In the genomic region with DNA sequence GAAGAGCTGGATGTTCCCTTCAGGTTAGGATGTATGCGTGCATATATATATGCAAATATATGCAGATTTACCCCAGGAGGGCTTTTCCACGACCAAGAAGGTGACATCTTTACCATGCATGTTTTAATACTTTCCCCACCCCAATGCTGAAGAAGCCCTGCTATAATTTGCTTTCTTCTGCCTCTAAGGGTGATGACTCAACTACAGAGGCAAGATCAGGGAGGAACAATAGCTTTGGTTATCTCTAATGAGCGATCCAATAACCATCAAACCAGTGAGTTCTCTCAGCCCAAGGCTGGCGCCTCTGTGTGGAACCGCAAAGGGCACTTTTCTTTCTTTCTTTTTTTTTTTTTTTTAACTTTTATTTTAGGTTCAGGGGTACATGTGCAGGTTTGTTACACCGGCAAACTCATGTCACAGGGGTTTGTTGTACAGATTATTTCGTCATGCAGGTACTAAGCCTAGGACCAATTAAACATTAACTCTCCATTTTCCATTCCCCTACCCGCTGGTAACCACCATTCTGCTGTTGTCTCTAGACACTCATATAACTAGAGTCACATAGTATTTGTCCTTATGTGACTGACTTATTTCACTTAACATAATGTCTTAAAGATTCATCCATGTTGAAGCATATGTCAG, we compare ENCODE assay signal across 11 cellular contexts. TPM values are rescaled to one million over a fixed set of nuclear protein-coding genes. Genes with fewer than 3 reads are reported as not detected.
DNase-seq lines count a peak whose midpoint lies in the region; ATAC-seq and TF ChIP-seq lines count a peak whose summit lies in the region.
"Had no signal": no experiment of that assay in that cellular context is flagged by ENCODE, and none has a peak within 500 bp of the region (broad histone marks: within the 10 kb centered on the region; RNA-seq: fewer than 3 reads in every experiment).

No MANE protein-coding gene starts in this region.

- peaks cover 12% of the 10 kb centered on the region for H3K4me1 ChIP-seq in GM23338 (ENCODE audit: insufficient read depth)
- H3K4me1 ChIP-seq in RWPE2 (ENCODE audit: insufficient read depth, poor library complexity, severe bottlenecking) = peaks cover 4% of the 10 kb centered on the region
- H3K4me1 ChIP-seq in esophagus squamous epithelium = peaks cover 0 to 28% (median 6%) of the 10 kb centered on the region in 3 donors
- H3K4me1 ChIP-seq: neural progenitor cell had no signal

- H3K79me2 ChIP-seq in GM23338 (replicated peaks; ENCODE audit: insufficient read depth) = no peaks in the 10 kb centered on the region

- ATAC-seq in GM23338 (no peak; the same call in 2 of the 3 replicates), RWPE2 (ENCODE audit: low read depth) (0 out of 3 replicates have a peak, but pooled peaks have one; percentile 35), GM19467 (IDR thresholded peaks at IDR 0.05; ENCODE audit: unreplicated experiment) (no peak), GM21825 (IDR thresholded peaks at IDR 0.05; ENCODE audit: unreplicated experiment) (no peak), GM19023 (IDR thresholded peaks at IDR 0.05; ENCODE audit: unreplicated experiment) (no peak)

- 36 to 44% methylated on average over 8 of the region's 8 CpGs for WGBS in esophagus squamous epithelium, 2 donors

- H3K4me2 ChIP-seq in GM23338 = peak overlapping the region; percentile 75
- H3K4me2 ChIP-seq: neural progenitor cell had no signal

- no peak for TF ChIP-seq POLR2A in esophagus squamous epithelium (IDR thresholded peaks at IDR 0.05)

- H3K27ac ChIP-seq in GM23338 (ENCODE audit: low read depth) (no peak overlapping the region), RWPE2 (ENCODE audit: poor library complexity, severe bottlenecking) (no peak overlapping the region), esophagus squamous epithelium (peak overlapping the region; percentile 90 to 95 (median 94)), skin epidermis (peak overlapping the region in 15 of 21 experiments; percentile 82 to 99 (median 94))
- H3K27ac ChIP-seq: neural progenitor cell had no signal

- TF ChIP-seq CTCF in GM23338 (conservative IDR thresholded peaks at IDR 0.05; ENCODE audit: low read depth in 2 of 2) (no peak), RWPE2 (IDR thresholded peaks at IDR 0.05; ENCODE audit: poor library complexity, severe bottlenecking) (no peak), esophagus squamous epithelium (IDR thresholded peaks at IDR 0.05) (no peak)

- H4K20me1 ChIP-seq in GM23338 (replicated peaks; ENCODE audit: insufficient read depth) = no peaks in the 10 kb centered on the region

- H3K9me3 Mint-ChIP-seq in GM23338 = no peaks in the 10 kb centered on the region

- intact Hi-C loops in esophagus squamous epithelium (cut with DNase I) = no loop called here

- no peaks in the 10 kb centered on the region for H3K36me3 Mint-ChIP-seq in GM23338 (ENCODE audit: low read depth)
- H3K36me3 Mint-ChIP-seq: neural progenitor cell had no signal

- peak overlapping the region; percentile 50; the same call in 1 of the 2 replicates for H3K4me3 ChIP-seq in GM23338
- no peak overlapping the region for H3K4me3 ChIP-seq in RWPE2 (ENCODE audit: severe bottlenecking)
- H3K4me3 ChIP-seq in esophagus squamous epithelium = peak overlapping the region in 1 of 4 donors; percentile 77
- peak overlapping the region in 3 of 7 experiments; percentile 48 to 57 (median 55) for H3K4me3 ChIP-seq in skin epidermis
- H3K4me3 ChIP-seq: neural progenitor cell had no signal

- DNase-seq in GM23338 (ENCODE audit: low spot score) (peak; percentile 12), RWPE2 (ENCODE audit: low spot score) (no peak), esophagus squamous epithelium (lab: John Stamatoyannopoulos, UW) (no peak)
- DNase-seq in stimulated activated CD4-positive, alpha-beta T cell treated with anti-CD3 and anti-CD28 coated beads, Interleukin-2, amount 100 ng/mL, for 48 hours = no peak
- DNase-seq: GF-D8 had no signal

- no peaks in the 10 kb centered on the region for H3K9me2 ChIP-seq in GM23338 (ENCODE audit: insufficient read depth)

- 0 out of 2 replicates have a peak overlapping the region, but pooled peaks have one; percentile 2 for H2AFZ ChIP-seq in GM23338

- H3K4me1 Mint-ChIP-seq in GM23338 = peaks cover 30% of the 10 kb centered on the region

- H3F3A ChIP-seq in GM23338 (replicated peaks; ENCODE audit: low read depth) = no peaks in the 10 kb centered on the region

- H3K27ac Mint-ChIP-seq in GM23338 = no peak overlapping the region
- H3K27ac Mint-ChIP-seq: neural progenitor cell had no signal

- H3K4me3 Mint-ChIP-seq in GM23338 = no peak overlapping the region
- H3K4me3 Mint-ChIP-seq: neural progenitor cell had no signal

- H3K36me3 ChIP-seq in GM23338 (ENCODE audit: insufficient read depth) (no peaks in the 10 kb centered on the region), RWPE2 (ENCODE audit: low read depth) (no peaks in the 10 kb centered on the region), esophagus squamous epithelium (no peaks in the 10 kb centered on the region)
- H3K36me3 ChIP-seq: neural progenitor cell had no signal

- H3K27me3 Mint-ChIP-seq in GM23338 (ENCODE audit: insufficient read depth, low read depth, poor library complexity) = no peaks in the 10 kb centered on the region

- H3K9me3 ChIP-seq in RWPE2 (ENCODE audit: severe bottlenecking) = no peaks in the 10 kb centered on the region
- no peaks in the 10 kb centered on the region for H3K9me3 ChIP-seq in esophagus squamous epithelium

- H3K27me3 ChIP-seq in GM23338 (ENCODE audit: insufficient read depth) (no peaks in the 10 kb centered on the region), RWPE2 (ENCODE audit: insufficient read depth, poor library complexity, severe bottlenecking) (no peaks in the 10 kb centered on the region), esophagus squamous epithelium (no peaks in the 10 kb centered on the region)
- H3K27me3 ChIP-seq: neural progenitor cell had no signal

TF ChIP-seq in GM23338, 12 proteins besides CTCF, POLR2A, EP300 and RAD21:
- no peak for TF ChIP-seq JUNB (IDR thresholded peaks at IDR 0.05; ENCODE audit: unreplicated experiment)

RNA-seq across cellular contexts. Expression of gene UBE2L5, which starts 25.7 kb away (rescaled TPM):
- not detected in 2 replicates for total RNA-seq in GM23338 (2014; rRNA removed; shearing (Covaris generic))
- polyA plus RNA-seq in GM23338 (2016; fragmentation: Nextera tagmentation; extraction: Ambion mirVana) = 0.21 TPM in 1 of 2 replicates, not detected in the other
- under 1 TPM in 1 of 4 donors, not detected in 3; 0.19 TPM for total RNA-seq in esophagus squamous epithelium
- total RNA-seq: T-helper 1 cell treated with Interleukin-12 subunit alpha and Interleukin-12 subunit beta and Interleukin-4 antibody, amounts not matched to agents 30 ng/mL and 1 ng/mL, for 36 hours had no signal

Comparison
In these comparisons a context has a peak if more than half of its experiments do, and no peak if none do; other contexts are left out.
1. H3K27ac ChIP-seq: peak in esophagus squamous epithelium (4 of 4) and skin epidermis (15 of 21); none in GM23338 (single experiment) and RWPE2 (single experiment).